ENCODE assay signal across 8 cellular contexts in the genomic region with DNA sequence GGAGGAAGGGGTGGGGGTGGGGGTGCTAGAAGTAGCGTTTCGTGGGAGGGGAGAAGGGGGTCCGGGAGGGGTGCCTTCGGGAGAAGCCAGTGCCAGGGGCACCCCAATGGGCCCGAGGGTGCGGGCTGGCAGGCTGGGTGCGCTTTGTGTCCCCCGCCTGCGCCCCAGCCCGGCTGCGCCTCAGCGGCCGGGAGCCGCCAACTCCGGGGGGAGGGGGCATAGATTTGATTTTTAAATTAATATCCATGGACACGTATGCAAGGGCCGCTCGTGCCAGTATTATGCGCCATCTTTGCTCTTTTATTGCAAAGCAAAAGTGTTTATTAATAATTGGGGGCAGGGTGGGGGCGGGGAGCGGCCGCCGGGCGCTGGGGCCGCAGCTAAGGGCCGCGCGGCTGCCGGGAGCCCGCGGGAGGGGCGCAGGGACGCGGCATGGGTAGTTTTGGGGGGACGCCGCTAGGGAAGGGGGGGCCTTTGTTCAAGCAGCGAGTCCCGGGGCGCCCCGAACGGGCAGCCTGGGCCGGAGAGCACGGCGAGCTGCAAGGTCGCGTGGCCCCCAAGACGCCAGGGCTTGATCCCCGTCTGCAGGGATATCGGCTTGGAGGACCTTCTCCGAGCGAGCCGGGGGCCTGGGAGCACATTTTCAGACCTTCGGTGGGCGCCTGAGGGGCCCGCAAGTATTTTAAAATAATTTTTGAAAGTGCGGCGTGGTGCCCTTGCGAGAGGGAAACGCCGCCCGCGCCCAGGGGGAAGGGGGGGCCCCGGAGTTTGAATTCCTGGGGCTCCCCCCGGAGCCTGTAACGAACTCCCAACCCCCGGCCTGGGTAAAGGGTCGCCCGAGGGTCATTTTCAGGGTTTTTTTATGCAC. TPM values are rescaled to one million over a fixed set of nuclear protein-coding genes. Genes with fewer than 3 reads are reported as not detected.
DNase-seq lines count a peak whose midpoint lies in the region; ATAC-seq and TF ChIP-seq lines count a peak whose summit lies in the region.

No MANE protein-coding gene starts in this region.

- H3K4me2 ChIP-seq in mammary epithelial cell (ENCODE audit: insufficient read depth, low read depth, low read length): no peak overlapping the region

- intact Hi-C loops in heart left ventricle (cut with DNase I) (loop anchor here (1.0 to 10.0 kb wide), 18 partner anchors 145 to 717 kb away; partner anchors contain the start of gene MYEOV (in 3 of the 10)), Right ventricle myocardium inferior (cut with DNase I) (loop anchor here (2.0 to 5.0 kb wide), 3 partner anchors 199 to 520 kb away; no protein-coding TSS in a partner anchor), mammary epithelial cell (cut with micrococcal nuclease) (loop anchor here (1.0 to 10.0 kb wide), 4 partner anchors 117 to 797 kb away; partner anchors contain the start of gene CPT1A), mucosa of descending colon (cut with DNase I, micrococcal nuclease) (loop anchor here (5.0 to 10.0 kb wide), 2 partner anchors 537 to 540 kb away; no protein-coding TSS in a partner anchor), aorta (cut with DNase I) (loop anchor here (1.0 to 5.0 kb wide), 5 partner anchors 102 to 541 kb away; no protein-coding TSS in a partner anchor)

- dilution Hi-C loops in mammary epithelial cell (cut with HindIII; ENCODE audit: low sequenced_read_pairs): no loop called here

- H3K9me3 ChIP-seq in heart left ventricle (no peaks in the 10 kb centered on the region), mammary epithelial cell (replicated peaks; ENCODE audit: insufficient read depth, low read length) (no peaks in the 10 kb centered on the region), mucosa of descending colon (no peaks in the 10 kb centered on the region), aorta (ENCODE audit: control insufficient read depth, low read length) (no peaks in the 10 kb centered on the region)

- TF ChIP-seq CTCF in heart left ventricle (IDR thresholded peaks at IDR 0.05) (no peak), mammary epithelial cell (conservative IDR thresholded peaks at IDR 0.05 in 1 of 2, IDR thresholded peaks at IDR 0.05 in 1 of 2; ENCODE audit: extremely low read depth in 1 of 2, insufficient read depth in 1 of 2, low read depth in 1 of 2, low read length in 2 of 2) (no peak), mucosa of descending colon (IDR thresholded peaks at IDR 0.05) (no peak), GM10248 (IDR thresholded peaks at IDR 0.05; ENCODE audit: control extremely low read depth, extremely low read depth, low read depth, missing control alignments) (no peak)

- H3K4me3 ChIP-seq in heart left ventricle (peak overlapping the region; percentile 72 to 97 (median 88)), mammary epithelial cell (replicated peaks in 1 of 3; ENCODE audit: insufficient read depth in 1 of 3, low read depth in 2 of 3, low read length in 3 of 3) (peak overlapping the region; percentile 59 to 100 (median 98)), mucosa of descending colon (peak overlapping the region; percentile 50), aorta (ENCODE audit: low read length in 2 of 2) (peak overlapping the region; percentile 79 to 81)

- TF ChIP-seq POLR2A in heart left ventricle (IDR thresholded peaks at IDR 0.05): no peak

- peaks cover 0 to 34% (median 11%) of the 10 kb centered on the region in 9 donors for H3K36me3 ChIP-seq in heart left ventricle
- H3K36me3 ChIP-seq in mammary epithelial cell (ENCODE audit: insufficient read depth, low read length): peaks cover 4% of the 10 kb centered on the region
- H3K36me3 ChIP-seq in mucosa of descending colon (ENCODE audit: low read depth): no peaks in the 10 kb centered on the region
- no peaks in the 10 kb centered on the region for H3K36me3 ChIP-seq in aorta (ENCODE audit: control insufficient read depth in 1 of 2, insufficient read depth in 2 of 2, low read length in 1 of 2)

- in situ Hi-C loops in mammary epithelial cell (cut with MboI; ENCODE audit: low sequenced_read_pairs in 2 of 2): loop anchor here in 1 of 2 donors (5.0 to 25.0 kb wide), 2 partner anchors 205 to 350 kb away; partner anchors contain the start of gene MYEOV

- DNase-seq in heart left ventricle (no peak), Right ventricle myocardium inferior (ENCODE audit: missing footprints) (no peak), mammary epithelial cell (no peak), mucosa of descending colon (peak; percentile 36 to 57 (median 56)), aorta (peak; percentile 53 to 81), AML-193 (lab: John Stamatoyannopoulos, UW) (no peak), NCI-H226 (no peak), GM10248 (ENCODE audit: extremely low spot score) (no peak)

- H3K27ac ChIP-seq in heart left ventricle (peak overlapping the region; percentile 89 to 100 (median 97)), mammary epithelial cell (ENCODE audit: insufficient read depth, low read depth, low read length) (peak overlapping the region; percentile 83), aorta (ENCODE audit: low read depth in 1 of 2, low read length in 2 of 2) (peak overlapping the region in 1 of 2 donors; percentile 66)

- H3K79me2 ChIP-seq in mammary epithelial cell (ENCODE audit: insufficient read depth, low read length): peaks cover 70% of the 10 kb centered on the region

- no peak for ATAC-seq in heart left ventricle
- no peak for ATAC-seq in Right ventricle myocardium inferior
- ATAC-seq in mucosa of descending colon: no peak
- ATAC-seq in aorta (ENCODE audit: low FRiP score): no peak

- H3K4me1 ChIP-seq in heart left ventricle: peaks cover 8 to 74% (median 66%) of the 10 kb centered on the region in 12 donors
- H3K4me1 ChIP-seq in mammary epithelial cell (ENCODE audit: insufficient read depth, low read length): peaks cover 32% of the 10 kb centered on the region
- H3K4me1 ChIP-seq in mucosa of descending colon (ENCODE audit: low read depth): peaks cover 55% of the 10 kb centered on the region
- no peaks in the 10 kb centered on the region for H3K4me1 ChIP-seq in aorta (ENCODE audit: control insufficient read depth in 1 of 2, insufficient read depth in 2 of 2, low read length in 2 of 2)

- H2AFZ ChIP-seq in mammary epithelial cell (ENCODE audit: low read depth, low read length): no peak overlapping the region

- CTCF ChIA-PET in mammary epithelial cell (lab: Charles Lee; ENCODE audit: low non-redundant PET): no interaction called here
- CTCF ChIA-PET in GM10248 (lab: Yijun Ruan, JAX): interaction anchor here (0.7 to 5.1 kb wide), 5 partner anchors 27 to 540 kb away, joined by 3 to 62 read pairs (median 5); partner anchors contain the start of gene MYEOV

- no peaks in the 10 kb centered on the region for H4K20me1 ChIP-seq in mammary epithelial cell (ENCODE audit: insufficient read depth, low read length)

- H3K27me3 ChIP-seq in heart left ventricle (peaks cover 0 to 49% (median 0%) of the 10 kb centered on the region in 9 donors), mammary epithelial cell (ENCODE audit: insufficient read depth, low read length) (no peaks in the 10 kb centered on the region), aorta (ENCODE audit: control insufficient read depth in 1 of 2, insufficient read depth in 2 of 2, low read length in 1 of 2) (peaks cover 0 to 2% of the 10 kb centered on the region in 2 donors)

- 1% methylated on average over 64 to 68 of the region's 68 CpGs for WGBS in heart left ventricle, 4 donors
- WGBS in mammary epithelial cell (ENCODE audit: low coverage, missing lambda C conversion rate): 1% methylated on average over 20 of the region's 68 CpGs
- 0 to 1% methylated on average over 68 of the region's 68 CpGs for WGBS in aorta, 2 donors

- POLR2A ChIA-PET in GM10248 (lab: Yijun Ruan, JAX): no interaction called here

- BruUV-seq in mammary epithelial cell (replicated peaks; lab: Mats Ljungman, UMichigan): no TSS peak

- H3K9ac ChIP-seq in mammary epithelial cell (ENCODE audit: insufficient read depth, low read length): peak overlapping the region; percentile 95

RNA-seq across cellular contexts. Expression of gene CCND1, which starts 1.0 kb away (rescaled TPM):
- total RNA-seq in heart left ventricle (100 to 1,000 TPM; 104 to 312 (median 162) TPM), Right ventricle myocardium inferior (145 TPM), mammary epithelial cell (100 to 1,000 TPM; 358 to 706 TPM), mucosa of descending colon (10 to 100 TPM; 44.6 to 82.4 (median 58.9) TPM), aorta (100 to 1,000 TPM in 1 of 2 donors, 10 to 100 TPM in 1; 77.6 to 102 TPM)
- polyA plus RNA-seq in heart left ventricle (10 to 100 TPM; 27.9 to 50.5 TPM), mammary epithelial cell (244 TPM), aorta (10 to 100 TPM; 20.9 to 64.9 TPM)
- 376 TPM for polyA minus RNA-seq in mammary epithelial cell

RNA-seq across cellular contexts. Expression of gene LTO1, which starts 33.2 kb away (rescaled TPM):
- total RNA-seq in heart left ventricle: 10 to 100 TPM in 1 of 9 donors, 1 to 10 TPM in 8; 4.1 to 13.4 (median 8.4) TPM
- polyA plus RNA-seq in heart left ventricle: 10 to 100 TPM; 10.9 to 14.4 TPM
- total RNA-seq in Right ventricle myocardium inferior: 9.2 TPM
- 10 to 100 TPM; 20.2 to 34.4 TPM for total RNA-seq in mammary epithelial cell
- 15.9 TPM for polyA plus RNA-seq in mammary epithelial cell
- polyA minus RNA-seq in mammary epithelial cell: 8.8 TPM
- total RNA-seq in mucosa of descending colon: 10 to 100 TPM; 21.8 to 30.5 (median 22.4) TPM
- 10 to 100 TPM; 20.7 to 34.5 TPM for total RNA-seq in aorta
- polyA plus RNA-seq in aorta: 10 to 100 TPM in 1 of 2 donors, 1 to 10 TPM in 1; 4.6 to 32.6 TPM

Comparison
In these comparisons a context has a peak if more than half of its experiments do, and no peak if none do; other contexts are left out.
1. DNase-seq: peak in mucosa of descending colon (3 of 3) and aorta (2 of 2); none in heart left ventricle (0 of 5), Right ventricle myocardium inferior (single experiment), mammary epithelial cell (single experiment), AML-193 (0 of 2), NCI-H226 (single experiment) and GM10248 (single experiment).
2. Peak in every context shown above with its lines, with median percentiles within 50 percentile points of each other: H3K4me3 ChIP-seq.